In the genomic region with DNA sequence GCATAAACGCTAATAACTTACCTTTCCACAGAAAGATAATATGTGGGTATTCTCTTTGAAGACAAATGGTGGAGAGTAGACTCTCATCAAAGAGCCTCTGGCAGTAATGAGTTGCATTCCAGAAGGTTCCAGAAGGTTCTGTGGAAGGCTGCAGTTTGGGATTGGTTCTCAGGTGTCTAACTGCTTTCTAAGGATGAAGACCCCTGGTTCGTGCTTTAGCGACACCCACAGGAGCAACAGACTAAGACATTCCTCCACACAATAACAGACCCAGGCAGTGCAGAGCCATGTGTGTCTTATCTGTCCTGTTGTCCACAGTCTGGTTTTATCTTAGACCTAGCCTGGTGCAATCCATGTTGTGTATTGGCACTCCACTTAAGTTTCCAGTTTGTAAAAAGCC, we compare ENCODE assay signal across 10 cellular contexts. TPM values are rescaled to one million over a fixed set of nuclear protein-coding genes. Genes with fewer than 3 reads are reported as not detected.
DNase-seq lines count a peak whose midpoint lies in the region; ATAC-seq and TF ChIP-seq lines count a peak whose summit lies in the region.
"Not testable (repeated sequence)": the region's sequence is repeated elsewhere in the genome, so short reads cannot be mapped to it uniquely, and the experiment has no call there.
"Had no signal": no experiment of that assay in that cellular context is flagged by ENCODE, and none has a peak within 500 bp of the region (broad histone marks: within the 10 kb centered on the region; RNA-seq: fewer than 3 reads in every experiment).

No MANE protein-coding gene starts in this region.

- H3K9me3 ChIP-seq in HCT116 (ENCODE audit: control insufficient read depth in 1 of 2, insufficient read depth in 1 of 2, low read depth in 1 of 2, low read length in 2 of 2); Loucy (ENCODE audit: insufficient read depth, low read depth, low read length); PC-3 (ENCODE audit: low read length); endodermal cell (ENCODE audit: control insufficient read depth, low read length): not testable (repeated sequence)

- CTCF ChIA-PET in BJ (lab: Yijun Ruan, JAX): interaction anchor here (2.2 kb wide), 1 partner anchor 149 kb away, joined by 21 read pairs; no protein-coding TSS in a partner anchor
- CTCF ChIA-PET in HCT116 (lab: Charles Lee): interaction anchor here (0.9 kb wide), 1 partner anchor 149 kb away, joined by 10 read pairs; no protein-coding TSS in a partner anchor
- CTCF ChIA-PET in PC-3 (lab: Charles Lee): not testable (repeated sequence)

- H3K4me3 ChIP-seq in BJ (ENCODE audit: low read depth, low read length); HCT116 (replicated peaks in 1 of 2; ENCODE audit: low read depth in 1 of 2, low read length in 2 of 2); Loucy (ENCODE audit: low read length, poor library complexity, severe bottlenecking); PC-3 (ENCODE audit: low read length); endodermal cell (ENCODE audit: low read length); mesendoderm (ENCODE audit: low read length): not testable (repeated sequence)

- TF ChIP-seq CTCF in BJ (IDR thresholded peaks at IDR 0.05; ENCODE audit: insufficient read depth, low read depth, low read length): 0 out of 2 replicates have a peak, but pooled peaks have one; percentile 12
- TF ChIP-seq CTCF in HCT116 (IDR thresholded peaks at IDR 0.05 in 2 of 3, conservative IDR thresholded peaks at IDR 0.05 in 1 of 3; ENCODE audit: borderline replicate concordance in 1 of 3, insufficient read depth in 1 of 3, low read depth in 2 of 3, low read length in 2 of 3): 0 out of 6 replicates have a peak, but pooled peaks of 1 of the 3 experiments have one; percentile 8
- peak; percentile 24 for TF ChIP-seq CTCF in Loucy (conservative IDR thresholded peaks at IDR 0.05; ENCODE audit: low read length)
- TF ChIP-seq CTCF in PC-3 (conservative IDR thresholded peaks at IDR 0.05; ENCODE audit: low read depth, low read length): not testable (repeated sequence)
- peak; percentile 32 for TF ChIP-seq CTCF in endodermal cell (conservative IDR thresholded peaks at IDR 0.05)

- intact Hi-C loops in HCT116 (cut with micrococcal nuclease); PC-3 (cut with micrococcal nuclease): not testable (repeated sequence)

- not testable (repeated sequence) for H2AK5ac ChIP-seq in mesendoderm (ENCODE audit: low read length)

- not testable (repeated sequence) for H3K79me1 ChIP-seq in mesendoderm (ENCODE audit: low read length)

- DNase-seq in BJ (ENCODE audit: low read depth); HCT116 (ENCODE audit: low read depth, low spot score); endodermal cell: not testable (repeated sequence)
- DNase-seq in PC-3 (peak; percentile 22), amniotic epithelial cell (ENCODE audit: low read depth) (peak; percentile 7), mesendoderm (peak; percentile 45)

- H3K9ac ChIP-seq in HCT116 (ENCODE audit: low read length); Loucy (ENCODE audit: low read depth, low read length, poor library complexity, severe bottlenecking); PC-3 (ENCODE audit: low read length); endodermal cell (ENCODE audit: extremely low read depth, low read length, poor library complexity, severe bottlenecking); mesendoderm (ENCODE audit: low read length): not testable (repeated sequence)

- not testable (repeated sequence) for H3K56ac ChIP-seq in mesendoderm (ENCODE audit: low read length)

- H3K4me3 Mint-ChIP-seq in endodermal cell: not testable (repeated sequence)

- not testable (repeated sequence) for H3K79me2 ChIP-seq in HCT116 (ENCODE audit: insufficient read depth, low read length); Loucy (ENCODE audit: insufficient read depth, low read length); PC-3 (ENCODE audit: low read length); mesendoderm (ENCODE audit: control insufficient read depth, insufficient read depth, low read length)

- H3K23ac ChIP-seq in mesendoderm (ENCODE audit: low read length): not testable (repeated sequence)

- peak; percentile 40; the same call in 1 of the 2 replicates for TF ChIP-seq RAD21 in HCT116 (IDR thresholded peaks at IDR 0.05; ENCODE audit: low read depth)

- not testable (repeated sequence) for H2BK120ac ChIP-seq in mesendoderm (ENCODE audit: low read depth, low read length)

- not testable (repeated sequence) for H3F3A ChIP-seq in Loucy (ENCODE audit: low read depth); PC-3 (ENCODE audit: low read length, unreplicated experiment)

- not testable (repeated sequence) for H3K9me3 Mint-ChIP-seq in endodermal cell

- not testable (repeated sequence) for H4K8ac ChIP-seq in mesendoderm (ENCODE audit: low read depth, low read length)

- H3K4ac ChIP-seq in mesendoderm (ENCODE audit: low read depth, low read length): not testable (repeated sequence)

- BruUV-seq in HCT116 (replicated peaks; lab: Mats Ljungman, UMichigan); PC-3 (replicated peaks; lab: Mats Ljungman, UMichigan): not testable (repeated sequence)

- peaks cover 10 to 22% of the 10 kb centered on the region in 2 experiments; a peak in 3 of 4 replicates for H3K4me1 ChIP-seq in HCT116 (ENCODE audit: control insufficient read depth in 1 of 2, insufficient read depth in 2 of 2, low read length in 2 of 2)
- peaks cover 11% of the 10 kb centered on the region for H3K4me1 ChIP-seq in Loucy (ENCODE audit: insufficient read depth, low read length, poor library complexity, severe bottlenecking)
- H3K4me1 ChIP-seq in PC-3 (ENCODE audit: insufficient read depth, low read length); endodermal cell (ENCODE audit: control insufficient read depth, insufficient read depth, low read length); mesendoderm (ENCODE audit: control insufficient read depth, low read depth, low read length): not testable (repeated sequence)

- H4K5ac ChIP-seq in mesendoderm (ENCODE audit: low read length): not testable (repeated sequence)

- POLR2A ChIA-PET in BJ (lab: Charles Lee); HCT116 (lab: Charles Lee); PC-3 (lab: Charles Lee; ENCODE audit: unreplicated experiment): not testable (repeated sequence)

- RAD21 ChIA-PET in HCT116 (lab: Charles Lee; ENCODE audit: low non-redundant PET in 1 of 2, low total read pairs in 2 of 2, uncharacterized antibody in 2 of 2, unreplicated experiment in 2 of 2): not testable (repeated sequence)

- H3K27ac ChIP-seq in HCT116 (ENCODE audit: low read depth, low read length); PC-3 (ENCODE audit: low read length); endodermal cell (ENCODE audit: low read depth, low read length); mesendoderm (ENCODE audit: low read depth, low read length): not testable (repeated sequence)

- H2AFZ ChIP-seq in HCT116 (ENCODE audit: low read depth, low read length, poor library complexity, severe bottlenecking); Loucy (ENCODE audit: low read length); PC-3 (ENCODE audit: low read length): not testable (repeated sequence)

- H3K4me1 Mint-ChIP-seq in endodermal cell: not testable (repeated sequence)

- not testable (repeated sequence) for H3K27ac Mint-ChIP-seq in endodermal cell

- H3K27me3 Mint-ChIP-seq in endodermal cell (ENCODE audit: insufficient read depth): not testable (repeated sequence)

- H4K20me1 ChIP-seq in HCT116 (ENCODE audit: insufficient read depth); Loucy (ENCODE audit: insufficient read depth, low read length, poor library complexity, severe bottlenecking); PC-3 (ENCODE audit: low read length): not testable (repeated sequence)

- H3K18ac ChIP-seq in mesendoderm (ENCODE audit: low read length): not testable (repeated sequence)

- TF ChIP-seq POLR2A in HCT116 (IDR thresholded peaks at IDR 0.05; ENCODE audit: borderline replicate concordance, extremely low read depth, insufficient read depth, insufficient read length): not testable (repeated sequence)

- H3K4me2 ChIP-seq in HCT116 (ENCODE audit: low read length); Loucy (ENCODE audit: low read depth, low read length, poor library complexity, severe bottlenecking); PC-3 (ENCODE audit: low read length); mesendoderm (ENCODE audit: low read length): not testable (repeated sequence)

- ATAC-seq in HCT116, PC-3: not testable (repeated sequence)

- H3K9me2 ChIP-seq in HCT116 (ENCODE audit: insufficient read depth); Loucy (replicated peaks; ENCODE audit: low read depth, low read length); PC-3 (replicated peaks; ENCODE audit: low read length): not testable (repeated sequence)

- not testable (repeated sequence) for H2BK5ac ChIP-seq in mesendoderm (ENCODE audit: low read length)

- 57% methylated on average over 3 of the region's 3 CpGs; no CpG with 5 or more reads in 1 of the 2 experiments for WGBS in endodermal cell (ENCODE audit: insufficient coverage in 1 of 2, insufficient read length in 1 of 2), 2 experiments
- no CpG with 5 or more reads among the region's 3 CpGs for WGBS in mesendoderm (ENCODE audit: extremely low coverage, insufficient coverage, low lambda C conversion rate)

- H3K27me3 ChIP-seq in BJ (ENCODE audit: control insufficient read depth, insufficient read depth, low read length); HCT116 (ENCODE audit: insufficient read depth, low read length); Loucy (ENCODE audit: insufficient read depth, low read length, poor library complexity, severe bottlenecking); PC-3 (ENCODE audit: low read length); endodermal cell (ENCODE audit: control insufficient read depth, insufficient read depth, low read length, poor library complexity, severe bottlenecking); mesendoderm (ENCODE audit: insufficient read depth, low read length, poor library complexity): not testable (repeated sequence)

- not testable (repeated sequence) for H2BK15ac ChIP-seq in mesendoderm (replicated peaks; ENCODE audit: low read depth)

- not testable (repeated sequence) for H3K36me3 ChIP-seq in BJ (ENCODE audit: control insufficient read depth, insufficient read depth, low read length); HCT116 (ENCODE audit: control insufficient read depth in 1 of 2, insufficient read depth in 2 of 2, low read length in 2 of 2); Loucy (ENCODE audit: insufficient read depth, low read length); PC-3 (ENCODE audit: low read depth, low read length); endodermal cell (ENCODE audit: control insufficient read depth, insufficient read depth, low read length); mesendoderm (ENCODE audit: control insufficient read depth, insufficient read depth, low read length)

- peaks cover 24% of the 10 kb centered on the region for H3K36me3 Mint-ChIP-seq in endodermal cell (ENCODE audit: low read depth)

RNA-seq across cellular contexts. Expression of gene ALG1L2, which starts 9.1 kb away (rescaled TPM):
- 0.33 TPM in 1 of 2 replicates, not detected in the other for polyA plus RNA-seq in BJ (2011; rRNA removed)
- polyA minus RNA-seq in BJ (2011; rRNA and poly(A)+ RNA removed): 0.38 and 0.46 TPM in 2 replicates
- total RNA-seq in HCT116 (2021; ENCODE audit: unreplicated experiment): 0.44 TPM
- polyA plus RNA-seq in HCT116 (2012): not detected in 2 replicates
- total RNA-seq in PC-3 (2014; rRNA removed): not detected in 2 replicates
- total RNA-seq in endodermal cell: 10 to 100 TPM in 1 of 2 donors, 1 to 10 TPM in 1; 5.2 to 10.1 TPM
- 0.93 TPM for polyA plus RNA-seq in endodermal cell (2013, experiment 1 of 2)
- polyA plus RNA-seq in endodermal cell (2013, experiment 2 of 2): 0.87 TPM
- 0.17 TPM for polyA plus RNA-seq in mesendoderm (2013, experiment 1 of 2)
- 0.14 TPM for polyA plus RNA-seq in mesendoderm (2013, experiment 2 of 2)
- total RNA-seq: A172, HT1080 had no signal
- polyA plus RNA-seq: CD4-positive, alpha-beta memory T cell had no signal
